9 cellular contexts compared by ENCODE assay signal in genomic region chr20:21074605-21075336, GRCh38.
DNase-seq lines count a peak whose midpoint lies in the region; ATAC-seq and TF ChIP-seq lines count a peak whose summit lies in the region.
"Had no signal": no experiment of that assay in that cellular context is flagged by ENCODE, and none has a peak within 500 bp of the region (broad histone marks: within the 10 kb centered on the region; RNA-seq: fewer than 3 reads in every experiment).

No MANE protein-coding gene starts in this region.

- H3K27me3 ChIP-seq in OCI-LY1 (ENCODE audit: insufficient read depth, low read length) = no peaks in the 10 kb centered on the region

- no peak overlapping the region for H3K4me3 ChIP-seq in OCI-LY1 (ENCODE audit: low read depth, low read length, poor library complexity, severe bottlenecking)

- ATAC-seq in GM19467 (IDR thresholded peaks at IDR 0.05; ENCODE audit: unreplicated experiment) = peak; percentile 86
- peak; percentile 96 for ATAC-seq in HG03095 (IDR thresholded peaks at IDR 0.05; ENCODE audit: unreplicated experiment)

- no peak overlapping the region for H3K9ac ChIP-seq in OCI-LY1 (ENCODE audit: low read length)

- H3K4me1 ChIP-seq in OCI-LY1 (ENCODE audit: insufficient read depth, low read length, severe bottlenecking) = peaks cover 11% of the 10 kb centered on the region

- no peaks in the 10 kb centered on the region for H3K79me2 ChIP-seq in OCI-LY1 (ENCODE audit: insufficient read depth, low read length)

- POLR2A ChIA-PET in GM10248 (lab: Yijun Ruan, JAX) = no interaction called here

- CTCF ChIA-PET in GM10248 (lab: Yijun Ruan, JAX) = no interaction called here

- no peaks in the 10 kb centered on the region for H3K9me2 ChIP-seq in OCI-LY1 (ENCODE audit: low read depth, low read length)

- H3K27ac ChIP-seq in OCI-LY1 (ENCODE audit: low read depth, low read length, poor library complexity, severe bottlenecking) = no peak overlapping the region

- TF ChIP-seq CTCF in GM10248 (IDR thresholded peaks at IDR 0.05; ENCODE audit: control extremely low read depth, extremely low read depth, low read depth, missing control alignments) (no peak), OCI-LY1 (IDR thresholded peaks at IDR 0.05; ENCODE audit: low read length) (no peak)

- H4K20me1 ChIP-seq in OCI-LY1 (ENCODE audit: insufficient read depth, low read length) = no peaks in the 10 kb centered on the region

- peak; percentile 53 for DNase-seq in GM10248 (ENCODE audit: extremely low spot score)
- DNase-seq in NCI-H526 treated with DMSO at 0.1 percent for 48 hours (lab: John Stamatoyannopoulos, UW) = no peak
- DNase-seq in iPS-NIHi7 (ENCODE audit: extremely low spot score) = no peak
- DNase-seq in DMS 273 treated with DMSO at 0.1 percent for 48 hours (lab: John Stamatoyannopoulos, UW) = no peak
- no peak for DNase-seq in NCI-H345 (lab: John Stamatoyannopoulos, UW)
- DNase-seq: NCI-H1417 treated with DMSO at 0.1 percent for 48 hours had no signal

- no peaks in the 10 kb centered on the region for H3F3A ChIP-seq in OCI-LY1 (ENCODE audit: insufficient read depth, low read length)

- H3K36me3 ChIP-seq in OCI-LY1 (ENCODE audit: insufficient read depth, low read length) = no peaks in the 10 kb centered on the region

- no peaks in the 10 kb centered on the region for H3K9me3 ChIP-seq in OCI-LY1 (ENCODE audit: low read length)

- peak overlapping the region; percentile 88; the same call in 1 of the 2 replicates for H2AFZ ChIP-seq in OCI-LY1 (ENCODE audit: low read length)

- peak overlapping the region; percentile 34; the same call in 1 of the 2 replicates for H3K4me2 ChIP-seq in OCI-LY1 (ENCODE audit: low read length)
